16 cellular contexts compared by ENCODE assay signal in the genomic region with DNA sequence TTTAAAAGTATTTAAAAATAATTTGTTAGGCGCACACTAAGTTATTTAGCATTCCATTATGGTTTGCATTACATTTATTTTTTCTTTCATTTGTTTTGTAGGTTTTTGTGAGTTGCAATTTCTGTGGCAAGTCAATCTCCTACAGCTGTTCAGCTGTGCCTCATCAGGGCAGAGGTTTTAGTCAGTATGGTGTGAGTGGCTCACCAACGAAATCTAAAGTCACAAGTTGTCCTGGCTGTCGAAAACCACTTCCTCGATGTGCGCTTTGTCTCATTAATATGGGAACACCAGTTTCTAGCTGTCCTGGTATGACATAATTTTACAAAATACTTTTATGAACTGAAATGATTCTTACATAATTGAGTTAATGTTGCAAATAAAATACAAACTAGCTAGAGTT.
"Had no signal": no experiment of that assay in that cellular context is flagged by ENCODE, and none has a peak within 500 bp of the region (broad histone marks: within the 10 kb centered on the region; RNA-seq: fewer than 3 reads in every experiment).

No MANE protein-coding gene starts in this region.

- H3K36me3 ChIP-seq: colonic mucosa had no signal

- H3K4me1 Mint-ChIP-seq: activated CD4-positive, alpha-beta T cell treated with anti-CD3 and anti-CD28 coated beads for 36 hours; brain; nephron had no signal

- ATAC-seq: activated CD4-positive, alpha-beta T cell treated with anti-CD3 and anti-CD28 coated beads for 36 hours; activated CD8-positive, alpha-beta T cell treated with anti-CD3 and anti-CD28 coated beads for 36 hours; activated T-cell treated with anti-CD3 and anti-CD28 coated beads, Interleukin-2, amount 50 U/mL, for 4 hours; gastrocnemius medialis; stimulated activated naive CD8-positive, alpha-beta T cell treated with anti-CD3 and anti-CD28 coated beads, Interleukin-15, Interleukin-2, amounts not matched to agents 100 U/mL and 50 U/mL, for 24 hours had no signal

- H3K4me3 Mint-ChIP-seq: activated CD4-positive, alpha-beta T cell treated with anti-CD3 and anti-CD28 coated beads for 36 hours; activated CD8-positive, alpha-beta T cell treated with anti-CD3 and anti-CD28 coated beads for 36 hours; activated naive CD4-positive, alpha-beta T cell treated with anti-CD3 and anti-CD28 coated beads for 36 hours; activated T-cell treated with anti-CD3 and anti-CD28 coated beads, Interleukin-2, amount 50 U/mL, for 4 hours; brain; nephron had no signal

- H3K9me3 ChIP-seq: colonic mucosa, gastrocnemius medialis, left ventricle myocardium inferior, tibial artery had no signal

- H3K4me1 ChIP-seq: colonic mucosa, gastrocnemius medialis, left ventricle myocardium inferior, tibial artery had no signal

- H3K27me3 Mint-ChIP-seq: activated CD4-positive, alpha-beta T cell treated with anti-CD3 and anti-CD28 coated beads for 36 hours; activated CD8-positive, alpha-beta T cell treated with anti-CD3 and anti-CD28 coated beads for 36 hours; brain had no signal

- H3K9me3 Mint-ChIP-seq: activated CD8-positive, alpha-beta T cell treated with anti-CD3 and anti-CD28 coated beads for 36 hours; activated naive CD4-positive, alpha-beta T cell treated with anti-CD3 and anti-CD28 coated beads for 36 hours had no signal

- FAIRE-seq: urothelium cell line had no signal

- DNase-seq: activated CD4-positive, alpha-beta T cell treated with anti-CD3 and anti-CD28 coated beads for 36 hours; activated CD8-positive, alpha-beta T cell treated with anti-CD3 and anti-CD28 coated beads for 36 hours; activated naive CD4-positive, alpha-beta T cell treated with anti-CD3 and anti-CD28 coated beads for 36 hours; activated T-cell treated with anti-CD3 and anti-CD28 coated beads, Interleukin-2, amount 50 U/mL, for 4 hours; colonic mucosa; gastrocnemius medialis; head of caudate nucleus; left ventricle myocardium inferior; stimulated activated CD4-positive, alpha-beta T cell treated with anti-CD3 and anti-CD28 coated beads, Interleukin-2, amount 100 ng/mL, for 24 hours; stimulated activated naive CD8-positive, alpha-beta T cell treated with anti-CD3 and anti-CD28 coated beads, Interleukin-15, Interleukin-2, amounts not matched to agents 100 U/mL and 50 U/mL, for 24 hours; substantia nigra; tibial artery; WERI-Rb-1 had no signal

- H3K4me3 ChIP-seq: colonic mucosa, gastrocnemius medialis, left ventricle myocardium inferior, tibial artery had no signal

- H3K27ac Mint-ChIP-seq: activated CD4-positive, alpha-beta T cell treated with anti-CD3 and anti-CD28 coated beads for 36 hours; activated CD8-positive, alpha-beta T cell treated with anti-CD3 and anti-CD28 coated beads for 36 hours; activated naive CD4-positive, alpha-beta T cell treated with anti-CD3 and anti-CD28 coated beads for 36 hours; brain; nephron had no signal

- H3K27me3 ChIP-seq: colonic mucosa, gastrocnemius medialis, tibial artery had no signal
